ENCODE assay signal across 1 cellular context in genomic region chr15:52568569-52569243, GRCh38.
TF ChIP-seq lines count a peak whose summit lies in the region.

A gene with protein sequence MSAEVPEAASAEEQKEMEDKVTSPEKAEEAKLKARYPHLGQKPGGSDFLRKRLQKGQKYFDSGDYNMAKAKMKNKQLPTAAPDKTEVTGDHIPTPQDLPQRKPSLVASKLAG (minus strand): TSS chr15:52569030. CDS start chr15:52568892, 138 bp downstream.

TF ChIP-seq in GM12878, 131 proteins besides CTCF, POLR2A, EP300 and RAD21 (continued from another document and continues in another):
- no peak for TF ChIP-seq ZBTB33 (IDR thresholded peaks at IDR 0.05)
- TF ChIP-seq CBX5 (IDR thresholded peaks at IDR 0.05; ENCODE audit: low read depth): no peak
- TF ChIP-seq FOXK2 (IDR thresholded peaks at IDR 0.05): no peak
- no peak for TF ChIP-seq REST (IDR thresholded peaks at IDR 0.05; ENCODE audit: low read depth, low read length)
- TF ChIP-seq ZNF274 (IDR thresholded peaks at IDR 0.05; ENCODE audit: insufficient read depth, insufficient read length): no peak
- peak; percentile 92; the same call in 1 of the 2 replicates for TF ChIP-seq HDGF (IDR thresholded peaks at IDR 0.05)
- TF ChIP-seq, protein P1, sequence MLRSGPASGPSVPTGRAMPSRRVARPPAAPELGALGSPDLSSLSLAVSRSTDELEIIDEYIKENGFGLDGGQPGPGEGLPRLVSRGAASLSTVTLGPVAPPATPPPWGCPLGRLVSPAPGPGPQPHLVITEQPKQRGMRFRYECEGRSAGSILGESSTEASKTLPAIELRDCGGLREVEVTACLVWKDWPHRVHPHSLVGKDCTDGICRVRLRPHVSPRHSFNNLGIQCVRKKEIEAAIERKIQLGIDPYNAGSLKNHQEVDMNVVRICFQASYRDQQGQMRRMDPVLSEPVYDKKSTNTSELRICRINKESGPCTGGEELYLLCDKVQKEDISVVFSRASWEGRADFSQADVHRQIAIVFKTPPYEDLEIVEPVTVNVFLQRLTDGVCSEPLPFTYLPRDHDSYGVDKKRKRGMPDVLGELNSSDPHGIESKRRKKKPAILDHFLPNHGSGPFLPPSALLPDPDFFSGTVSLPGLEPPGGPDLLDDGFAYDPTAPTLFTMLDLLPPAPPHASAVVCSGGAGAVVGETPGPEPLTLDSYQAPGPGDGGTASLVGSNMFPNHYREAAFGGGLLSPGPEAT (IDR thresholded peaks at IDR 0.05; ENCODE audit: low read depth): peak; percentile 66
- TF ChIP-seq ETV6 (conservative IDR thresholded peaks at IDR 0.05 in 1 of 2, IDR thresholded peaks at IDR 0.05 in 1 of 2; ENCODE audit: borderline replicate concordance in 1 of 2, low read depth in 1 of 2): no peak
- TF ChIP-seq BCLAF1 (IDR thresholded peaks at IDR 0.05): no peak
- no peak for TF ChIP-seq BCL11A (IDR thresholded peaks at IDR 0.05; ENCODE audit: low read depth, low read length)
- TF ChIP-seq SMC3 (IDR thresholded peaks at IDR 0.05; ENCODE audit: borderline replicate concordance, low read length): no peak; the same call in 1 of the 2 replicates
- TF ChIP-seq NR2C1 (IDR thresholded peaks at IDR 0.05): peak; percentile 96
- no peak for TF ChIP-seq PRDM15 (CRISPR knock-in tag; IDR thresholded peaks at IDR 0.05)
- peak; percentile 72 for TF ChIP-seq ATF7 (IDR thresholded peaks at IDR 0.05; ENCODE audit: low read depth)
- TF ChIP-seq DPF2 (IDR thresholded peaks at IDR 0.05): peak; percentile 86
- peak; percentile 56 for TF ChIP-seq MYC (IDR thresholded peaks at IDR 0.05; ENCODE audit: insufficient read depth, insufficient read length, insufficient replicate concordance, low read length, severe bottlenecking)
- TF ChIP-seq NRF1 (conservative IDR thresholded peaks at IDR 0.05; ENCODE audit: low read depth, low read length): no peak
- peak; percentile 84; the same call in 1 of the 2 replicates for TF ChIP-seq SPI1 (IDR thresholded peaks at IDR 0.05; ENCODE audit: borderline replicate concordance, insufficient read depth, low read depth, low read length)
- TF ChIP-seq CREB1 (IDR thresholded peaks at IDR 0.05; ENCODE audit: low read depth): peak; percentile 94
- TF ChIP-seq, protein P2, sequence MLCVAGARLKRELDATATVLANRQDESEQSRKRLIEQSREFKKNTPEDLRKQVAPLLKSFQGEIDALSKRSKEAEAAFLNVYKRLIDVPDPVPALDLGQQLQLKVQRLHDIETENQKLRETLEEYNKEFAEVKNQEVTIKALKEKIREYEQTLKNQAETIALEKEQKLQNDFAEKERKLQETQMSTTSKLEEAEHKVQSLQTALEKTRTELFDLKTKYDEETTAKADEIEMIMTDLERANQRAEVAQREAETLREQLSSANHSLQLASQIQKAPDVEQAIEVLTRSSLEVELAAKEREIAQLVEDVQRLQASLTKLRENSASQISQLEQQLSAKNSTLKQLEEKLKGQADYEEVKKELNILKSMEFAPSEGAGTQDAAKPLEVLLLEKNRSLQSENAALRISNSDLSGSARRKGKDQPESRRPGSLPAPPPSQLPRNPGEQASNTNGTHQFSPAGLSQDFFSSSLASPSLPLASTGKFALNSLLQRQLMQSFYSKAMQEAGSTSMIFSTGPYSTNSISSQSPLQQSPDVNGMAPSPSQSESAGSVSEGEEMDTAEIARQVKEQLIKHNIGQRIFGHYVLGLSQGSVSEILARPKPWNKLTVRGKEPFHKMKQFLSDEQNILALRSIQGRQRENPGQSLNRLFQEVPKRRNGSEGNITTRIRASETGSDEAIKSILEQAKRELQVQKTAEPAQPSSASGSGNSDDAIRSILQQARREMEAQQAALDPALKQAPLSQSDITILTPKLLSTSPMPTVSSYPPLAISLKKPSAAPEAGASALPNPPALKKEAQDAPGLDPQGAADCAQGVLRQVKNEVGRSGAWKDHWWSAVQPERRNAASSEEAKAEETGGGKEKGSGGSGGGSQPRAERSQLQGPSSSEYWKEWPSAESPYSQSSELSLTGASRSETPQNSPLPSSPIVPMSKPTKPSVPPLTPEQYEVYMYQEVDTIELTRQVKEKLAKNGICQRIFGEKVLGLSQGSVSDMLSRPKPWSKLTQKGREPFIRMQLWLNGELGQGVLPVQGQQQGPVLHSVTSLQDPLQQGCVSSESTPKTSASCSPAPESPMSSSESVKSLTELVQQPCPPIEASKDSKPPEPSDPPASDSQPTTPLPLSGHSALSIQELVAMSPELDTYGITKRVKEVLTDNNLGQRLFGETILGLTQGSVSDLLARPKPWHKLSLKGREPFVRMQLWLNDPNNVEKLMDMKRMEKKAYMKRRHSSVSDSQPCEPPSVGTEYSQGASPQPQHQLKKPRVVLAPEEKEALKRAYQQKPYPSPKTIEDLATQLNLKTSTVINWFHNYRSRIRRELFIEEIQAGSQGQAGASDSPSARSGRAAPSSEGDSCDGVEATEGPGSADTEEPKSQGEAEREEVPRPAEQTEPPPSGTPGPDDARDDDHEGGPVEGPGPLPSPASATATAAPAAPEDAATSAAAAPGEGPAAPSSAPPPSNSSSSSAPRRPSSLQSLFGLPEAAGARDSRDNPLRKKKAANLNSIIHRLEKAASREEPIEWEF (IDR thresholded peaks at IDR 0.05; ENCODE audit: insufficient replicate concordance, low read depth, low read length): no peak
- TF ChIP-seq BMI1 (IDR thresholded peaks at IDR 0.05; ENCODE audit: borderline replicate concordance): no peak
- TF ChIP-seq NR2F1 (conservative IDR thresholded peaks at IDR 0.05): peak; percentile 95
- TF ChIP-seq ZNF217 (IDR thresholded peaks at IDR 0.05): peak; percentile 40; the same call in 1 of the 2 replicates
- peak; percentile 51 for TF ChIP-seq SREBF1 (IDR thresholded peaks at IDR 0.05; ENCODE audit: low read length)
- no peak for TF ChIP-seq RAD51 (IDR thresholded peaks at IDR 0.05)
- no peak for TF ChIP-seq HDAC2 (IDR thresholded peaks at IDR 0.05)
- peak in 1 of 2 experiments; percentile 76; a peak in 2 of 4 replicates for TF ChIP-seq SRF (IDR thresholded peaks at IDR 0.05; ENCODE audit: low read depth in 2 of 2, low read length in 2 of 2)
- TF ChIP-seq ZNF592 (IDR thresholded peaks at IDR 0.05): no peak
